ENCODE assay signal across 12 cellular contexts in genomic region chr5:40683351-40683750, GRCh38. TPM values are rescaled to one million over a fixed set of nuclear protein-coding genes. Genes with fewer than 3 reads are reported as not detected.
DNase-seq lines count a peak whose midpoint lies in the region; ATAC-seq and TF ChIP-seq lines count a peak whose summit lies in the region.
"Had no signal": no experiment of that assay in that cellular context is flagged by ENCODE, and none has a peak within 500 bp of the region (broad histone marks: within the 10 kb centered on the region; RNA-seq: fewer than 3 reads in every experiment).

No MANE protein-coding gene starts in this region.

- H3K27me3 ChIP-seq in CD8-positive, alpha-beta T cell (ENCODE audit: insufficient read depth, low read length) = no peaks in the 10 kb centered on the region
- H3K27me3 ChIP-seq in OCI-LY3 (ENCODE audit: low read depth, low read length) = no peaks in the 10 kb centered on the region
- H3K27me3 ChIP-seq in neutrophil = no peaks in the 10 kb centered on the region
- H3K27me3 ChIP-seq in adrenal gland = no peaks in the 10 kb centered on the region

- H3K4me3 ChIP-seq in CD8-positive, alpha-beta T cell (ENCODE audit: low read depth, low read length) = peak overlapping the region; percentile 92
- peak overlapping the region; percentile 99 for H3K4me3 ChIP-seq in OCI-LY3 (ENCODE audit: low read length)
- peak overlapping the region; percentile 79 to 82 for H3K4me3 ChIP-seq in neutrophil (ENCODE audit: low read depth in 1 of 2, low read length in 1 of 2)
- H3K4me3 ChIP-seq in adrenal gland = peak overlapping the region in 1 of 4 donors; percentile 76

- CTCF ChIA-PET in CD8-positive, alpha-beta T cell (lab: Charles Lee) = interaction anchor here (1.1 to 3.9 kb wide), 6 partner anchors 13 to 296 kb away, joined by 3 to 12 read pairs (median 4); no protein-coding TSS in a partner anchor

- in situ Hi-C loops in ACHN (cut with HindIII; ENCODE audit: low pct_ligation_motif_present, low pct_unique_long_range_greater_than_20kb, low sequenced_read_pairs) = no loop called here

- H3K9me3 Mint-ChIP-seq in CD8-positive, alpha-beta T cell = no peaks in the 10 kb centered on the region

- intact Hi-C loops in CD8-positive, alpha-beta T cell (cut with DNase I, micrococcal nuclease) = loop anchor here (2.0 to 10.0 kb wide), 6 partner anchors 106 to 1609 kb away; partner anchors contain the start of genes FYB1 (in 1 of the 2), RICTOR (in 1 of the 2) and RPL37 (in 1 of the 2)
- intact Hi-C loops in adrenal gland (cut with DNase I) = loop anchor here (10.0 kb wide), 2 partner anchors 739 to 1099 kb away; no protein-coding TSS in a partner anchor

- H3K4me3 Mint-ChIP-seq in CD8-positive, alpha-beta T cell = peak overlapping the region; percentile 94

- H3K9ac ChIP-seq in OCI-LY3 (ENCODE audit: low read length) = peak overlapping the region; percentile 98

- H3K4me1 Mint-ChIP-seq in CD8-positive, alpha-beta T cell (ENCODE audit: low read depth) = peaks cover 57% of the 10 kb centered on the region

- peak overlapping the region; percentile 89 for H3K27ac ChIP-seq in CD8-positive, alpha-beta T cell (ENCODE audit: low read depth, low read length)
- H3K27ac ChIP-seq in OCI-LY3 (ENCODE audit: low read length) = peak overlapping the region; percentile 94
- H3K27ac ChIP-seq in neutrophil = peak overlapping the region; percentile 6
- H3K27ac ChIP-seq in adrenal gland = peak overlapping the region in 1 of 5 donors; percentile 87

- no peak overlapping the region for H2AFZ ChIP-seq in OCI-LY3 (ENCODE audit: low read depth, low read length)

- no peaks in the 10 kb centered on the region for H3K9me3 ChIP-seq in CD8-positive, alpha-beta T cell (ENCODE audit: low read length)
- H3K9me3 ChIP-seq in OCI-LY3 (ENCODE audit: insufficient read depth, low read length) = no peaks in the 10 kb centered on the region
- no peaks in the 10 kb centered on the region for H3K9me3 ChIP-seq in neutrophil
- H3K9me3 ChIP-seq in adrenal gland (replicated peaks in 1 of 3) = no peaks in the 10 kb centered on the region

- POLR2A ChIA-PET in CD8-positive, alpha-beta T cell (lab: Charles Lee) = interaction anchor here (1.0 to 5.6 kb wide), 6 partner anchors 9 to 272 kb away, joined by 3 to 42 read pairs (median 4); no protein-coding TSS in a partner anchor

- no peak for TF ChIP-seq POLR2A in adrenal gland (IDR thresholded peaks at IDR 0.05)

- peaks cover 90% of the 10 kb centered on the region for H3K79me2 ChIP-seq in OCI-LY3 (ENCODE audit: low read length)

- no peak for TF ChIP-seq CTCF in CD8-positive, alpha-beta T cell (IDR thresholded peaks at IDR 0.05)
- TF ChIP-seq CTCF in OCI-LY3 (IDR thresholded peaks at IDR 0.05; ENCODE audit: low read depth, low read length) = no peak
- TF ChIP-seq CTCF in neutrophil (IDR thresholded peaks at IDR 0.05) = no peak
- no peak for TF ChIP-seq CTCF in adrenal gland (IDR thresholded peaks at IDR 0.05)

- H4K20me1 ChIP-seq in OCI-LY3 (ENCODE audit: insufficient read depth, low read length) = peaks cover 57% of the 10 kb centered on the region

- no peak for DNase-seq in CD8-positive, alpha-beta T cell
- DNase-seq in dermis blood vessel endothelial cell = peak; percentile 31
- no peak for DNase-seq in ACHN
- no peak for DNase-seq in adrenal gland
- DNase-seq: activated CD4-positive, alpha-beta T cell treated with anti-CD3 and anti-CD28 coated beads, Interleukin-2, amount 50 U/mL, for 4 hours; effector CD4-positive, alpha-beta T cell; mesendoderm; NCI-H526 had no signal

- no peaks in the 10 kb centered on the region for H3K27me3 Mint-ChIP-seq in CD8-positive, alpha-beta T cell (ENCODE audit: low read depth)

- peak overlapping the region; percentile 94 for H3K4me2 ChIP-seq in OCI-LY3 (ENCODE audit: low read length)

- ATAC-seq in CD8-positive, alpha-beta T cell = no peak
- ATAC-seq in GM18511 (IDR thresholded peaks at IDR 0.05; ENCODE audit: unreplicated experiment) (no peak), HG03045 (IDR thresholded peaks at IDR 0.05; ENCODE audit: unreplicated experiment) (no peak)

- no peaks in the 10 kb centered on the region for H3K36me3 ChIP-seq in CD8-positive, alpha-beta T cell (ENCODE audit: insufficient read depth, low read length)
- peaks cover 64% of the 10 kb centered on the region for H3K36me3 ChIP-seq in OCI-LY3 (replicated peaks; ENCODE audit: low read depth, low read length)
- no peaks in the 10 kb centered on the region for H3K36me3 ChIP-seq in neutrophil
- no peaks in the 10 kb centered on the region for H3K36me3 ChIP-seq in adrenal gland (replicated peaks in 1 of 2)

- H3K27ac Mint-ChIP-seq in CD8-positive, alpha-beta T cell = peak overlapping the region; percentile 92

- H3K36me3 Mint-ChIP-seq in CD8-positive, alpha-beta T cell = peaks cover 69% of the 10 kb centered on the region

- peaks cover 34% of the 10 kb centered on the region for H3K4me1 ChIP-seq in CD8-positive, alpha-beta T cell (ENCODE audit: insufficient read depth, low read length)
- H3K4me1 ChIP-seq in OCI-LY3 (ENCODE audit: low read length) (peaks cover 32% of the 10 kb centered on the region), neutrophil (ENCODE audit: control insufficient read depth in 1 of 2, insufficient read depth in 1 of 2, low read depth in 1 of 2, low read length in 1 of 2) (peaks cover 83 to 88% of the 10 kb centered on the region in 2 experiments), adrenal gland (replicated peaks in 1 of 2) (peaks cover 0 to 11% of the 10 kb centered on the region in 2 donors)

- WGBS in adrenal gland, 4 donors = 26 to 46% (median 31%) methylated on average over 1 of the region's 1 CpG

RNA-seq across cellular contexts. Expression of gene PTGER4, which starts 3.6 kb away (rescaled TPM):
- 100 to 1,000 TPM; 334 to 371 TPM for total RNA-seq in CD8-positive, alpha-beta T cell
- total RNA-seq in dermis blood vessel endothelial cell = 12.3 and 23.5 TPM in 2 replicates
- 10 to 100 TPM; 15.7 to 89.6 (median 33.8) TPM for total RNA-seq in adrenal gland
- polyA plus RNA-seq in adrenal gland = 1 to 10 TPM; 3.4 to 5.2 (median 5.0) TPM
